8 cellular contexts compared by ENCODE assay signal in the genomic region with DNA sequence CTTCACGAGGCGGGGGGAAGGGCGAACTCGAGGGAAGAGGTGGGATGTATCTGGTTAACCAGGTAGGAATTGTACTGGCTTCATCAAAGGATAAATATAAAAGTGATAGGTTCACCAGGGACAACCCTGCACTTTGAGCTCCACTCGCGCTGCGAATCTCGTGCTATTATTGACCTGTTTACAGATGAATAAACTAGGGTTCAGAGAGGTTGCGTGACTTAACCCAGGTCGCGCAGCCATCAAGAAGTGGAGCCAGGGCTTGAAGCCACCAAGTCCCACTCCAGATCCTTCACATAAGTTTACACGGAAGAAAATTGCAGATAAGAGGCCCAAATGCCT. TPM values are rescaled to one million over a fixed set of nuclear protein-coding genes. Genes with fewer than 3 reads are reported as not detected.
A peak's percentile ranks its signal among the peaks of the same experiment; 100 is the strongest.
DNase-seq lines count a peak whose midpoint lies in the region; ATAC-seq, FAIRE-seq and TF ChIP-seq lines count a peak whose summit lies in the region.

No MANE protein-coding gene starts in this region.

- H3K27me3 ChIP-seq in cardiac muscle cell (peaks cover 54% of the 10 kb centered on the region), body of pancreas (no peaks in the 10 kb centered on the region), lung (ENCODE audit: control insufficient read depth, insufficient read depth) (no peaks in the 10 kb centered on the region), transverse colon (peaks cover 59% of the 10 kb centered on the region)

- H3K36me3 ChIP-seq in cardiac muscle cell (no peaks in the 10 kb centered on the region), body of pancreas (replicated peaks in 1 of 2; ENCODE audit: insufficient read depth in 1 of 2, low read depth in 2 of 2) (no peaks in the 10 kb centered on the region), lung (ENCODE audit: control insufficient read depth in 2 of 2, insufficient read depth in 2 of 2, low read length in 2 of 2) (no peaks in the 10 kb centered on the region), transverse colon (no peaks in the 10 kb centered on the region)

- ATAC-seq in body of pancreas (no peak), lung (ENCODE audit: insufficient read depth, low FRiP score) (no peak), HG03196 (IDR thresholded peaks at IDR 0.05; ENCODE audit: unreplicated experiment) (no peak)

- FAIRE-seq in urothelium cell line (lab: Jason Lieb, UNC): no peak

- in situ Hi-C loops in transverse colon (cut with MboI; ENCODE audit: low pct_ligation_motif_present in 1 of 4, low pct_unique_long_range_greater_than_20kb in 1 of 4, low sequenced_read_pairs in 3 of 4): no loop called here

- intact Hi-C loops in cardiac septum (cut with DNase I): loop anchor here (1.0 to 10.0 kb wide), 5 partner anchors 15 to 197 kb away; no protein-coding TSS in a partner anchor
- intact Hi-C loops in body of pancreas (cut with DNase I): loop anchor here (10.0 kb wide), 1 partner anchor 197 kb away; no protein-coding TSS in a partner anchor
- intact Hi-C loops in transverse colon (cut with DNase I; ENCODE audit: low total_unique reads): loop anchor here (10.0 kb wide), 1 partner anchor 197 kb away; no protein-coding TSS in a partner anchor

- TF ChIP-seq EP300 in transverse colon (IDR thresholded peaks at IDR 0.05; ENCODE audit: low read depth): no peak

- TF ChIP-seq POLR2A in body of pancreas (IDR thresholded peaks at IDR 0.05) (no peak), transverse colon (IDR thresholded peaks at IDR 0.05) (no peak)

- no peak overlapping the region for H3K27ac ChIP-seq in cardiac muscle cell
- H3K27ac ChIP-seq in body of pancreas: peak overlapping the region; percentile 42 to 89 (median 80)
- peak overlapping the region in 1 of 2 donors; percentile 93 for H3K27ac ChIP-seq in lung (ENCODE audit: low read depth in 1 of 2, low read length in 1 of 2)
- peak overlapping the region; percentile 71 to 82 (median 78) for H3K27ac ChIP-seq in transverse colon

- H3K4me1 ChIP-seq in cardiac muscle cell (ENCODE audit: low read depth) (peaks cover 3% of the 10 kb centered on the region), body of pancreas (peaks cover 37% of the 10 kb centered on the region), lung (ENCODE audit: control insufficient read depth in 2 of 2, insufficient read depth in 2 of 2, low read length in 2 of 2) (peaks cover 0 to 19% of the 10 kb centered on the region in 2 donors), transverse colon (peaks cover 0 to 41% (median 27%) of the 10 kb centered on the region in 4 donors)

- WGBS in body of pancreas, 2 donors: 8% methylated on average over 12 of the region's 12 CpGs
- WGBS in lung, 2 donors: 15 to 24% methylated on average over 12 of the region's 12 CpGs
- WGBS in transverse colon (ENCODE audit: low coverage in 1 of 2), 2 donors: 18 to 46% methylated on average over 8 to 12 of the region's 12 CpGs

- H3K9me3 ChIP-seq in cardiac muscle cell (ENCODE audit: low read depth) (no peaks in the 10 kb centered on the region), body of pancreas (no peaks in the 10 kb centered on the region), lung (ENCODE audit: control insufficient read depth in 2 of 2, insufficient read depth in 1 of 2, low read length in 1 of 2) (peaks cover 0 to 8% of the 10 kb centered on the region in 2 donors), transverse colon (no peaks in the 10 kb centered on the region)

- H3K4me3 ChIP-seq in cardiac muscle cell (peak overlapping the region; percentile 44), body of pancreas (peak overlapping the region in 1 of 2 donors; percentile 37), lung (peak overlapping the region; percentile 50), transverse colon (peak overlapping the region in 3 of 4 donors; percentile 43 to 66 (median 44))

- no peak for DNase-seq in cardiac muscle cell (ENCODE audit: low read depth in 1 of 2, low spot score in 1 of 2)
- DNase-seq in cardiac septum (ENCODE audit: low spot score): no peak
- DNase-seq in body of pancreas: no peak
- no peak for DNase-seq in lung (ENCODE audit: low spot score)
- no peak for DNase-seq in transverse colon
- no peak for DNase-seq in stimulated activated CD4-positive, alpha-beta T cell treated with anti-CD3 and anti-CD28 coated beads, Interleukin-2, amount 100 ng/mL, for 48 hours
- no peak for DNase-seq in urothelium cell line (ENCODE audit: low spot score)

- TF ChIP-seq CTCF in cardiac muscle cell (IDR thresholded peaks at IDR 0.05; ENCODE audit: low read depth, low read length): no peak
- TF ChIP-seq CTCF in body of pancreas (IDR thresholded peaks at IDR 0.05): no peak
- no peak for TF ChIP-seq CTCF in lung (IDR thresholded peaks at IDR 0.05; ENCODE audit: control extremely low read depth, extremely low read depth)
- no peak for TF ChIP-seq CTCF in transverse colon (IDR thresholded peaks at IDR 0.05)

RNA-seq across cellular contexts. Expression of a gene that starts 1.4 kb away (rescaled TPM):
- total RNA-seq in cardiac muscle cell (0.18 TPM in 1 of 2 replicates, not detected in the other), cardiac septum (92.7 TPM), body of pancreas (10 to 100 TPM in 1 of 2 donors, 1 to 10 TPM in 1; 9.1 to 22.4 TPM), lung (10 to 100 TPM in 1 of 2 donors, 1 to 10 TPM in 1; 9.8 to 47.7 TPM), transverse colon (1 to 10 TPM; 2.0 to 9.6 (median 5.5) TPM)
- polyA plus RNA-seq in cardiac muscle cell (0.06 TPM in 1 of 2 replicates, not detected in the other), lung (10 to 100 TPM; 29.3 to 33.2 TPM)
